Comparison of ENCODE assay signal across 1 cellular context in genomic region chr6:98136333-98136732, GRCh38.
TF ChIP-seq lines count a peak whose summit lies in the region.

No MANE protein-coding gene starts in this region.

TF ChIP-seq in GM23338, 12 proteins besides CTCF, POLR2A, EP300 and RAD21 (continued from another document):
- TF ChIP-seq ZNF462 (CRISPR knock-in tag; IDR thresholded peaks at IDR 0.05) = no peak
- TF ChIP-seq NANOG (IDR thresholded peaks at IDR 0.05; ENCODE audit: borderline replicate concordance) = no peak
- TF ChIP-seq ZNF114 (CRISPR knock-in tag; IDR thresholded peaks at IDR 0.05) = no peak
- TF ChIP-seq CREB1 (CRISPR knock-in tag; IDR thresholded peaks at IDR 0.05; ENCODE audit: low read depth) = no peak
- no peak for TF ChIP-seq STAT1 (IDR thresholded peaks at IDR 0.05; ENCODE audit: unreplicated experiment)
- no peak for TF ChIP-seq REST (IDR thresholded peaks at IDR 0.05; ENCODE audit: unreplicated experiment)
